ENCODE assay signal across 19 cellular contexts in genomic region chr15:61335998-61336648, GRCh38.
"Had no signal": no experiment of that assay in that cellular context is flagged by ENCODE, and none has a peak within 500 bp of the region (broad histone marks: within the 10 kb centered on the region; RNA-seq: fewer than 3 reads in every experiment).

No MANE protein-coding gene starts in this region.

- H3K27me3 ChIP-seq: uterus had no signal

- H3K9me3 ChIP-seq: uterus had no signal

- DNase-seq: activated CD4-positive, alpha-beta T cell treated with anti-CD3 and anti-CD28 coated beads, Interleukin-2, amount 50 U/mL, for 4 hours; activated CD4-positive, CD25-positive, alpha-beta regulatory T cell treated with anti-CD3 and anti-CD28 coated beads, Interleukin-2, amount 50 U/mL, for 72 hours; activated CD8-positive, alpha-beta memory T cell treated with anti-CD3 and anti-CD28 coated beads, Interleukin-2, amount 10 ng/mL, durations not matched to agents 7 days and 5 days; activated effector memory CD4-positive, alpha-beta T cell treated with Interleukin-2 at 50 U/mL for 16 hours; activated T-cell treated with anti-CD3 and anti-CD28 coated beads, Interleukin-2, amount 50 U/mL, for 24 hours; amniotic stem cell; dermis blood vessel endothelial cell; endodermal cell; hypothalamus; left ventricle myocardium inferior; mesenchymal stem cell; stimulated activated CD4-positive, alpha-beta T cell treated with anti-CD3 and anti-CD28 coated beads, Interleukin-4, amount 100 ng/mL, for 4 hours; stimulated activated naive CD8-positive, alpha-beta T cell treated with anti-CD3 and anti-CD28 coated beads, Interleukin-15, amount 100 ng/mL, for 72 hours; uterus had no signal

- H3K36me3 ChIP-seq: left ventricle myocardium inferior, uterus had no signal

- H3K4me3 Mint-ChIP-seq: activated CD8-positive, alpha-beta memory T cell treated with anti-CD3 and anti-CD28 coated beads, Interleukin-2, amount 10 ng/mL, durations not matched to agents 7 days and 5 days; activated T-cell treated with anti-CD3 and anti-CD28 coated beads, Interleukin-2, amount 50 U/mL, for 24 hours; brain; central memory CD8-positive, alpha-beta T cell; endodermal cell; stimulated activated naive CD8-positive, alpha-beta T cell treated with anti-CD3 and anti-CD28 coated beads, Interleukin-15, amount 100 ng/mL, for 72 hours; T-helper 2 cell treated with Interferon-gamma antibody and Interleukin-4, amounts not matched to agents 5 μg/mL and 100 μg/mL, for 36 hours had no signal

- H3K9me3 Mint-ChIP-seq: activated T-cell treated with anti-CD3 and anti-CD28 coated beads, Interleukin-2, amount 50 U/mL, for 24 hours; central memory CD8-positive, alpha-beta T cell; stimulated activated naive CD8-positive, alpha-beta T cell treated with anti-CD3 and anti-CD28 coated beads, Interleukin-15, amount 100 ng/mL, for 72 hours; T-helper 2 cell treated with Interferon-gamma antibody and Interleukin-4, amounts not matched to agents 5 μg/mL and 100 μg/mL, for 36 hours had no signal

- H3K4me1 ChIP-seq: left ventricle myocardium inferior, uterus had no signal

- H3K4me1 Mint-ChIP-seq: activated CD8-positive, alpha-beta memory T cell treated with anti-CD3 and anti-CD28 coated beads, Interleukin-2, amount 10 ng/mL, durations not matched to agents 7 days and 5 days; brain; central memory CD8-positive, alpha-beta T cell; stimulated activated naive CD8-positive, alpha-beta T cell treated with anti-CD3 and anti-CD28 coated beads, Interleukin-15, amount 100 ng/mL, for 72 hours had no signal

- ATAC-seq: activated CD8-positive, alpha-beta memory T cell treated with anti-CD3 and anti-CD28 coated beads, Interleukin-2, amount 10 ng/mL, durations not matched to agents 7 days and 5 days; activated naive CD4-positive, alpha-beta T cell treated with anti-CD3 and anti-CD28 coated beads, Interleukin-2, amount 50 U/mL, for 72 hours; stimulated activated naive CD8-positive, alpha-beta T cell treated with anti-CD3 and anti-CD28 coated beads, Interleukin-15, amount 100 ng/mL, for 72 hours had no signal

- H3K36me3 Mint-ChIP-seq: activated CD8-positive, alpha-beta memory T cell treated with anti-CD3 and anti-CD28 coated beads, Interleukin-2, amount 10 ng/mL, durations not matched to agents 7 days and 5 days; activated naive CD4-positive, alpha-beta T cell treated with anti-CD3 and anti-CD28 coated beads, Interleukin-2, amount 50 U/mL, for 72 hours; brain had no signal

- H3K27ac Mint-ChIP-seq: activated CD8-positive, alpha-beta memory T cell treated with anti-CD3 and anti-CD28 coated beads, Interleukin-2, amount 10 ng/mL, durations not matched to agents 7 days and 5 days; activated naive CD4-positive, alpha-beta T cell treated with anti-CD3 and anti-CD28 coated beads, Interleukin-2, amount 50 U/mL, for 72 hours; activated T-cell treated with anti-CD3 and anti-CD28 coated beads, Interleukin-2, amount 50 U/mL, for 24 hours; brain; endodermal cell; stimulated activated naive CD8-positive, alpha-beta T cell treated with anti-CD3 and anti-CD28 coated beads, Interleukin-15, amount 100 ng/mL, for 72 hours; T-helper 2 cell treated with Interferon-gamma antibody and Interleukin-4, amounts not matched to agents 5 μg/mL and 100 μg/mL, for 36 hours had no signal

- H3K27ac ChIP-seq: left ventricle myocardium inferior, uterus had no signal

- H3K4me3 ChIP-seq: left ventricle myocardium inferior, skin epidermis, uterus had no signal
